In the genomic region with DNA sequence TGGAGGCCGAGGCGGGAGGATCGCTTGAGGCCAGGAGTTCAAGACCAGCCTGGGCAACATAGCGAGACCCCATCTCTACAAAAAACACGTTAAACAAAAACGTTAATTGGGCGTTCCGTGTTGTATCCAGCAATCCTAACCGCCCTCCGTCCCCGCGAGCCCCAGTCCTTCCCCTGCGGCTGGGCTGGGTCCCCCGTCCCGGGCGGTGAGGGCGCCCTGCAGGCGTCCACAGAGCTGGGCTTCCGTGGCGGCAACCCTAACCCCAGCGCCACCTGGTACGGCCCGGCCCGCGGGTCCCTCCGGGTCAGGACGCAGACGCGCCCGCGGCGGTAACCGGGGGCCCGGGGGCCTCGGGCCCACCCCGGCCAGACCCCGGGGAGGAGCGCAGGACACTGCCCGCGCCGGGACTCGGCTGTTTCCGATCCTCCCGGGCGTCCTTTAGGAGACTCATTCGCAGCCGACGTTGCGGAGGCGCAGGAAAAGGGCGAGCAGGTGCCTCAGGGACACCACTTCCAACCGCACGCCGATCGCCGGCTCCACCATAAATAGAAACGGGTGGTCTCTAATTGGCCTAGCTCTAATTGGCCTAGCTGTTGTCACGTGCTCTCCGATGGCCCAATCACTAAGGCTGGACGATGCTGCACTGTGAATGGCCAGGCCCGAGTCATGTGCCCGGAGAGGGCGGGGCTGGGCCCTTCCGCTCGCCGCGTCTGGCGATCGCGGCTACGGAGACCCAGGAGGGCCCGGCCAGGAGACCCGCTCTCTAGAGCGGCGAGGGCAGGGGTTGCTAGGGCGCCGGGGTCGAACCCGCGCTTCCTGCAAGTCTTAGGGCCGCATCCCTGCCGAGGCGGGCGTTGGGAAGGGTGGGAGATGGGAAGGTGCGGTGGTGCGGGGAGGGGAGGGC, we compare ENCODE assay signal across 8 cellular contexts. TPM values are rescaled to one million over a fixed set of nuclear protein-coding genes. Genes with fewer than 3 reads are reported as not detected.
DNase-seq lines count a peak whose midpoint lies in the region; ATAC-seq and TF ChIP-seq lines count a peak whose summit lies in the region.

No MANE protein-coding gene starts in this region.

- peak overlapping the region; percentile 86 to 95 (median 92) for H3K27ac Mint-ChIP-seq in immature natural killer cell

- H3K9me3 ChIP-seq in smooth muscle cell (replicated peaks; ENCODE audit: low read depth), result no peaks in the 10 kb centered on the region

- peaks cover 42 to 50% of the 10 kb centered on the region in 2 donors for H3K4me1 Mint-ChIP-seq in immature natural killer cell

- no peaks in the 10 kb centered on the region for H4K20me1 ChIP-seq in smooth muscle cell (ENCODE audit: low read depth)

- WGBS in smooth muscle cell (ENCODE audit: low lambda C conversion rate), result 6% methylated on average over 73 of the region's 86 CpGs

- H3K27ac ChIP-seq in smooth muscle cell (ENCODE audit: low read depth), result peak overlapping the region; percentile 74

- no peak for TF ChIP-seq CTCF in WI38 (IDR thresholded peaks at IDR 0.05; ENCODE audit: low read depth, low read length)
- TF ChIP-seq CTCF in cardiac fibroblast (IDR thresholded peaks at IDR 0.05; ENCODE audit: low read depth, low read length), result no peak
- TF ChIP-seq CTCF in smooth muscle cell (IDR thresholded peaks at IDR 0.05; ENCODE audit: borderline replicate concordance, insufficient read depth, poor library complexity, severe bottlenecking), result no peak

- H3K4me3 ChIP-seq in WI38 (ENCODE audit: low read depth, low read length) (peak overlapping the region; percentile 72), cardiac fibroblast (replicated peaks in 1 of 2; ENCODE audit: low read depth in 2 of 2, low read length in 2 of 2) (peak overlapping the region; percentile 74 to 76), smooth muscle cell (peak overlapping the region; percentile 74)

- peak overlapping the region; percentile 81 for H2AFZ ChIP-seq in smooth muscle cell (ENCODE audit: low read depth)

- no peaks in the 10 kb centered on the region for H3K9me3 Mint-ChIP-seq in immature natural killer cell

- DNase-seq in AG08395 (ENCODE audit: low spot score), result peak; percentile 99
- DNase-seq in NCI-H2227 (lab: John Stamatoyannopoulos, UW; ENCODE audit: unreplicated experiment), result peak; percentile 99
- peak; percentile 98 to 99 for DNase-seq in cardiac fibroblast (ENCODE audit: low read depth in 2 of 2)
- DNase-seq in immature natural killer cell, result peak; percentile 95 to 96 (median 95)
- DNase-seq in smooth muscle cell (lab: John Stamatoyannopoulos, UW; ENCODE audit: unreplicated experiment), result peak; percentile 63

- H3K27me3 Mint-ChIP-seq in immature natural killer cell (ENCODE audit: low read depth in 3 of 3), result peaks cover 19 to 28% (median 27%) of the 10 kb centered on the region in 3 donors

- peak overlapping the region; percentile 94 for H3K4me2 ChIP-seq in smooth muscle cell

- H3K4me1 ChIP-seq in smooth muscle cell (ENCODE audit: low read depth), result no peaks in the 10 kb centered on the region

- no peaks in the 10 kb centered on the region for H3K36me3 ChIP-seq in smooth muscle cell (ENCODE audit: low read depth)

- no peaks in the 10 kb centered on the region for H3K27me3 ChIP-seq in smooth muscle cell (ENCODE audit: low read depth)

- peak overlapping the region; percentile 80 for H3K9ac ChIP-seq in smooth muscle cell (ENCODE audit: low read depth)

- peak overlapping the region; percentile 88 to 92 (median 89) for H3K4me3 Mint-ChIP-seq in immature natural killer cell

- no peaks in the 10 kb centered on the region for H3K79me2 ChIP-seq in smooth muscle cell (ENCODE audit: low read depth)

- ATAC-seq in GM18909 (IDR thresholded peaks at IDR 0.05; ENCODE audit: poor library complexity, unreplicated experiment) (peak; percentile 94), HG03159 (IDR thresholded peaks at IDR 0.05; ENCODE audit: unreplicated experiment) (peak; percentile 91)

- peaks cover 3% of the 10 kb centered on the region for H3F3A ChIP-seq in smooth muscle cell (ENCODE audit: low read depth)

- no peaks in the 10 kb centered on the region for H3K36me3 Mint-ChIP-seq in immature natural killer cell

RNA-seq across cellular contexts. Expression of a gene that starts 19.0 kb away (rescaled TPM):
- polyA plus RNA-seq in immature natural killer cell, result 100 to 1,000 TPM in 1 of 3 donors, 10 to 100 TPM in 2; 48.9 to 130 (median 55.9) TPM
- total RNA-seq in smooth muscle cell, result 51.6 and 75.3 TPM in 2 replicates
- polyA plus RNA-seq in smooth muscle cell, result 135 and 172 TPM in 2 replicates

RNA-seq across cellular contexts. Expression of a gene that starts 24.9 kb away (rescaled TPM):
- polyA plus RNA-seq in immature natural killer cell (100 to 1,000 TPM; 278 to 589 (median 370) TPM), smooth muscle cell (0.18 and 0.79 TPM in 2 replicates)
- not detected in 2 replicates for total RNA-seq in smooth muscle cell

RNA-seq across cellular contexts. Expression of a gene that starts 41.1 kb away (rescaled TPM):
- polyA plus RNA-seq in immature natural killer cell (1 to 10 TPM in 2 of 3 donors, not detected in 1; 2.7 to 3.6 TPM), smooth muscle cell (0.48 and 0.49 TPM in 2 replicates)
- total RNA-seq in smooth muscle cell, result not detected in 2 replicates

Comparison
In these comparisons a context has a peak if more than half of its experiments do, and no peak if none do; other contexts are left out.
1. Peak in every context shown above with its lines: DNase-seq, ATAC-seq, H3K4me3 ChIP-seq and H3K27ac ChIP-seq.
2. RNA of a gene that starts 24.9 kb away (polyA plus RNA-seq): 278 to 589 TPM in immature natural killer cell; 0.18 to 0.79 TPM in smooth muscle cell; every median in the first group is over 100 times any median in the second.